Comparison of ENCODE assay signal across 13 cellular contexts in the genomic region with DNA sequence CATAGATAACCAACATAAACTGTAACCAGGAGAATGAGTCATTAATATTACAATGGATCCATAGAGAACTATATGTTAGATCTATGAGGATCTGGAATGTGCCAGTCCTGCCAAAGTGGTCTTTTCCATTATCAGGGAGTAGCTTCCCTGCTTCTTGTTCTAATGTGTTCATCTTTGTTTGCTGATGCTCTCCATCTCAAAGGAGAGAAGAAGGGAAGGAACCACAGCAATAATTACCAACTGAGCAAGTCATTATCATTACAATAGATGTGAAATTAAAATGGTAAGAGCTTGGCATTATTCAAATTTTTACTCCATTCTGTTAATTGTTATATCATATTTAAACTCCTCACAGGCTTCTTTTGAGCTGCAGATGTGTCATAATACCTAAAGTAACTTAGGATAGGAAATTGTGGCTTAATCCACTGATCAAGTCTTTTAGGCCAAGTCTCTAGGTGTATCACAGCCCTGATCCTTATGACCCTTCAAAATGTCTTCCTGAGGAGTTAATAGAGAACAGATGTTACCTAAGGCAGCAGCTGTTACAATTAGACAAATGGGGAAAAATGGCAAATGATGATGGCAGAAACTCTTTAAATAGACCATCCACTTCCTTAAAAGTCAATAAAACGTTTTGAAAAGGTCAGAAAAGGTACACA.
"Had no signal": no experiment of that assay in that cellular context is flagged by ENCODE, and none has a peak within 500 bp of the region (broad histone marks: within the 10 kb centered on the region; RNA-seq: fewer than 3 reads in every experiment).

No MANE protein-coding gene starts in this region.

- H3K4me3 ChIP-seq: dorsolateral prefrontal cortex, esophagus muscularis mucosa, heart left ventricle, spleen, tibial artery had no signal

- H3K36me3 ChIP-seq: esophagus muscularis mucosa, heart left ventricle, spleen, tibial artery had no signal

- H3K9me3 ChIP-seq: esophagus muscularis mucosa, heart left ventricle, spleen, tibial artery had no signal

- H3K27ac ChIP-seq: dorsolateral prefrontal cortex, esophagus muscularis mucosa, heart left ventricle, spleen, tibial artery had no signal

- H3K4me1 ChIP-seq: esophagus muscularis mucosa, heart left ventricle, spleen, tibial artery had no signal

- DNase-seq: activated CD4-positive, alpha-beta memory T cell treated with anti-CD3 and anti-CD28 coated beads, Interleukin-2, amount 10 ng/mL, durations not matched to agents 7 days and 5 days; activated naive CD8-positive, alpha-beta T cell treated with anti-CD3 and anti-CD28 coated beads, Interleukin-2, amount 10 ng/mL, durations not matched to agents 7 days and 5 days; activated T-cell treated with anti-CD3 and anti-CD28 coated beads, Interleukin-2, amount 50 U/mL, for 72 hours; anterior cingulate cortex; dorsolateral prefrontal cortex; heart left ventricle; left ventricle myocardium superior; mesenchymal stem cell; nephron progenitor cell; stimulated activated CD4-positive, alpha-beta T cell treated with anti-CD3 and anti-CD28 coated beads, Interleukin-1b, Interleukin-23, amount 100 ng/mL, for 48 hours; tibial artery had no signal

- H3K27me3 ChIP-seq: dorsolateral prefrontal cortex, esophagus muscularis mucosa, heart left ventricle, spleen, tibial artery had no signal
